In the genomic region with DNA sequence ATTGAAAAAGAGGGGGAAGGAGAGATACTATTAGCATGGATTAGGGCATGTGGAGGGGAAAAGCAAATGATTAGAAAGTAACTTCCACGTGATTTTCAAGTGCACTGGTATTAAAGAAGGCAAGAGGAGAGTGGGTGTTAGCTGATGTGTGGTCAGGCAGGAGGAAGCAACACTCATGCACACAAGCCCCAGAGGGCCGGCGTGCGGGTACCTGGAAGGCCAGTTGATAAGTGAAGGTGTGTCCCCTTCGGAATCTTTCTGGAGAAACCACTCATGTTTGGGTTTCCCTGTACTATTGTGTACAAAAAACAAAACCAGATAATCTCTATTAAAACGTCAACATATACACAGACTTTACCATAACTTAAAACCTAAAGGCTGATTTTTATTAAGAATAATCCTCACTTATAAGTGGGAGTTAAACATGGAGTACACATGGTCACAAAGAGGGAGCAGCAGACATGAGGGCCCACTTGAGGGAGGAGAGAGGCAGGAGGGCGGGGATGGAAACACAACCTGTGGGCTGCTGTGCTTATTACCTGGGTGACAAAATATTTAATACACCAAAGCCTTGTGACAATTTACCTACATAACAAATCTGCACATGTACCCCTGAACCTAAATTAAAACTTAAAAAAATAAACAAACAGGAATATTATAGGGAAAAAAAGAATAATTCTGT, we compare ENCODE assay signal across 8 cellular contexts.
DNase-seq lines count a peak whose midpoint lies in the region; ATAC-seq and TF ChIP-seq lines count a peak whose summit lies in the region.

No MANE protein-coding gene starts in this region.

- BruUV-seq in OCI-LY7 (replicated peaks; lab: Mats Ljungman, UMichigan), result no TSS peak

- H3K36me3 ChIP-seq in OCI-LY7 (ENCODE audit: insufficient read depth, low read length) (no peaks in the 10 kb centered on the region), lung (ENCODE audit: control insufficient read depth in 2 of 2, insufficient read depth in 2 of 2, low read length in 2 of 2) (peaks cover 0 to 8% of the 10 kb centered on the region in 2 donors), tibial artery (peaks cover 27 to 37% (median 34%) of the 10 kb centered on the region in 3 donors)

- no peaks in the 10 kb centered on the region for H3K9me2 ChIP-seq in OCI-LY7 (ENCODE audit: insufficient read depth, low read length)

- H3K4me1 ChIP-seq in OCI-LY7 (ENCODE audit: insufficient read depth, low read length, poor library complexity, severe bottlenecking) (no peaks in the 10 kb centered on the region), lung (ENCODE audit: control insufficient read depth in 2 of 2, insufficient read depth in 2 of 2, low read length in 2 of 2) (peaks cover 3 to 5% of the 10 kb centered on the region in 2 donors), tibial artery (peaks cover 5 to 49% (median 19%) of the 10 kb centered on the region in 4 donors)

- no peak overlapping the region for H3K27ac ChIP-seq in OCI-LY7 (ENCODE audit: low read depth, low read length, poor library complexity, severe bottlenecking)
- H3K27ac ChIP-seq in lung (ENCODE audit: low read depth in 1 of 2, low read length in 1 of 2), result peak overlapping the region; percentile 32 to 84
- H3K27ac ChIP-seq in tibial artery, result peak overlapping the region; percentile 56 to 68

- H3K9me3 ChIP-seq in OCI-LY7 (ENCODE audit: low read length) (no peaks in the 10 kb centered on the region), lung (ENCODE audit: control insufficient read depth in 2 of 2, insufficient read depth in 1 of 2, low read length in 1 of 2) (no peaks in the 10 kb centered on the region), tibial artery (no peaks in the 10 kb centered on the region)

- 49 to 65% methylated on average over 7 of the region's 7 CpGs for WGBS in lung, 2 donors

- DNase-seq in OCI-LY7 (ENCODE audit: low spot score), result no peak
- DNase-seq in dermis blood vessel endothelial cell, result peak; percentile 10
- DNase-seq in lung (ENCODE audit: low spot score), result peak; percentile 41
- DNase-seq in tibial artery, result no peak
- no peak for DNase-seq in OCI-M2 (lab: John Stamatoyannopoulos, UW; ENCODE audit: unreplicated experiment)
- no peak for DNase-seq in sciatic nerve (ENCODE audit: low spot score)
- no peak for DNase-seq in SW 1271 (lab: John Stamatoyannopoulos, UW)

- peak; percentile 67 for ATAC-seq in lung (ENCODE audit: insufficient read depth, low FRiP score)
- ATAC-seq in GM18870 (IDR thresholded peaks at IDR 0.05; ENCODE audit: unreplicated experiment), result no peak
- ATAC-seq in sciatic nerve, result no peak

- H3K4me3 ChIP-seq in OCI-LY7 (ENCODE audit: low read depth, low read length, poor library complexity, severe bottlenecking) (no peak overlapping the region), lung (no peak overlapping the region), tibial artery (peak overlapping the region in 1 of 2 donors; percentile 12)

- H3K27me3 ChIP-seq in lung (ENCODE audit: control insufficient read depth, insufficient read depth) (no peaks in the 10 kb centered on the region), tibial artery (no peaks in the 10 kb centered on the region)

- no peaks in the 10 kb centered on the region for H3K79me2 ChIP-seq in OCI-LY7 (ENCODE audit: insufficient read depth, low read depth, low read length)

- no peaks in the 10 kb centered on the region for H4K20me1 ChIP-seq in OCI-LY7 (ENCODE audit: insufficient read depth, low read length)

- no peak overlapping the region for H3K4me2 ChIP-seq in OCI-LY7 (ENCODE audit: low read length)

- TF ChIP-seq CTCF in OCI-LY7 (conservative IDR thresholded peaks at IDR 0.05; ENCODE audit: low read length), result peak; percentile 10; the same call in 1 of the 2 replicates
- TF ChIP-seq CTCF in lung (IDR thresholded peaks at IDR 0.05; ENCODE audit: control extremely low read depth, extremely low read depth), result no peak
- no peak for TF ChIP-seq CTCF in tibial artery (IDR thresholded peaks at IDR 0.05)

- CTCF ChIA-PET in OCI-LY7 (lab: Charles Lee; ENCODE audit: unreplicated experiment), result no interaction called here

- intact Hi-C loops in OCI-LY7 (cut with micrococcal nuclease; ENCODE audit: unreplicated experiment), result no loop called here
- intact Hi-C loops in tibial artery (cut with DNase I; ENCODE audit: low total_unique reads), result loop anchor here (10.0 kb wide), 1 partner anchor 49 kb away; no protein-coding TSS in a partner anchor
- intact Hi-C loops in sciatic nerve (cut with DNase I), result no loop called here

- POLR2A ChIA-PET in OCI-LY7 (lab: Charles Lee), result interaction anchor here (1.7 kb wide), 1 partner anchor 12 kb away, joined by 4 read pairs; no protein-coding TSS in a partner anchor

- no peak overlapping the region for H2AFZ ChIP-seq in OCI-LY7 (ENCODE audit: low read length)

Comparison
In these comparisons a context has a peak if more than half of its experiments do, and no peak if none do; other contexts are left out.
1. DNase-seq: peak in dermis blood vessel endothelial cell (single experiment) and lung (single experiment); none in OCI-LY7 (single experiment), tibial artery (0 of 2), OCI-M2 (single experiment), sciatic nerve (single experiment) and SW 1271 (0 of 2).